Comparison of ENCODE assay signal across 13 cellular contexts in the genomic region with DNA sequence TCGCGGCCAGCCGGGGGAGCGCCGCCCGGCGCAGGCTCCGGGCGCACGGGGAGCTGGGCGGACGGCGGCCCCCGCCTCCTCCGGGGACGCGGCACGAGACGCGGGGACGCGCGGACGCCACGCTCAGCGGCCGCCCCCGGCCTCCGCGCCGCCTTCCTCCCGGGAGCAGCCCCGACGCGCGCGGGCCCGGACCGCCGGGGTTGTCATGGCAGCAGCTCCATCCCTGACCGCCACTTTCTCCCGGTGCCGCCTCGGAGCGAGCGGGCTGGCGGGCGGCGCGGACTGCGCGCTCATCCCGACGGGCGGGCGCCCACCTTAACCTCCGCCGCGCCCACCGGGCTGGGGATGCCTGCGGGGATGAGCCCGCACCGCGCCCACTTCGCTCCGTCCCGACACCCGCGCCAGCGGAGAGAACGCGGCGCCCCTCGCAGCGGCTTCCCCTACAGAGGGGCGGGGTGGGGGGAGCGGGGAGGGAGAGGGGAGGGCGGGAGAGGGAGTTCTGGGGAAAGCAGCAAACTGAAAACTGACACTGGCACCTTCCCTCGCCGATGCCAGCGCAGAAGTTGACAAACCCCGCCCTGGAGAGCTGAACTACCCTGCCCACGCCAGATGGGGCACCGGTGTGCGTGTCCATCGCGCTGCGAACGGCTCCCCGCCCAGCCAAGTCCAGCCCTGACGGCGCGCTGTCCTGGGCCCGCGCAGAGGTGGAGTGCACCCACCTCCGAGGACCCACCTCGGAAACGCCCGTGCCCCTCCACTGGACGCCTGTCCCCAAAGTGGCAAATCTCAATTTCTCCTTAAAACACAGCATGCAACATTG.
DNase-seq lines count a peak whose midpoint lies in the region; ATAC-seq and TF ChIP-seq lines count a peak whose summit lies in the region.
"Had no signal": no experiment of that assay in that cellular context is flagged by ENCODE, and none has a peak within 500 bp of the region (broad histone marks: within the 10 kb centered on the region; RNA-seq: fewer than 3 reads in every experiment).

No MANE protein-coding gene starts in this region.

- peak; percentile 38 to 50 for ATAC-seq in right cardiac atrium
- no peak for ATAC-seq in activated CD4-positive, alpha-beta T cell treated with anti-CD3 and anti-CD28 coated beads for 36 hours
- ATAC-seq: activated CD4-positive, CD25-positive, alpha-beta regulatory T cell treated with anti-CD3 and anti-CD28 coated beads, Interleukin-2, amount 50 U/mL, for 24 hours; GM12878 had no signal

- H3K27ac ChIP-seq in right cardiac atrium (ENCODE audit: low read length): no peak overlapping the region
- no peak overlapping the region for H3K27ac ChIP-seq in Peyer's patch
- H3K27ac ChIP-seq in transverse colon: no peak overlapping the region
- H3K27ac ChIP-seq: adrenal gland had no signal

- H3K9me3 ChIP-seq in NT2/D1 (ENCODE audit: insufficient read depth, low read length) (no peaks in the 10 kb centered on the region), right cardiac atrium (ENCODE audit: control insufficient read depth, low read length) (no peaks in the 10 kb centered on the region), Peyer's patch (no peaks in the 10 kb centered on the region), transverse colon (no peaks in the 10 kb centered on the region)
- H3K9me3 ChIP-seq: adrenal gland had no signal

- no peaks in the 10 kb centered on the region for H3K9me3 Mint-ChIP-seq in activated CD4-positive, alpha-beta T cell treated with anti-CD3 and anti-CD28 coated beads for 36 hours (ENCODE audit: low read depth)
- H3K9me3 Mint-ChIP-seq: stimulated activated naive CD8-positive, alpha-beta T cell treated with anti-CD3 and anti-CD28 coated beads, Interleukin-15, Interleukin-2, amounts not matched to agents 100 ng/mL and 50 ng/mL, for 24 hours had no signal

- peaks cover 2% of the 10 kb centered on the region for H3K4me1 Mint-ChIP-seq in activated CD4-positive, alpha-beta T cell treated with anti-CD3 and anti-CD28 coated beads for 36 hours

- peaks cover 23% of the 10 kb centered on the region for H3K27me3 Mint-ChIP-seq in activated CD4-positive, alpha-beta T cell treated with anti-CD3 and anti-CD28 coated beads for 36 hours

- no peak overlapping the region for H3K4me3 Mint-ChIP-seq in activated CD4-positive, alpha-beta T cell treated with anti-CD3 and anti-CD28 coated beads for 36 hours

- DNase-seq in DMS153 (lab: John Stamatoyannopoulos, UW): peak; percentile 17
- no peak for DNase-seq in DMS153 treated with DMSO at 0.1 percent for 48 hours (lab: John Stamatoyannopoulos, UW; ENCODE audit: unreplicated experiment)
- DNase-seq in NT2/D1 (ENCODE audit: low read depth, low spot score): no peak
- DNase-seq in right cardiac atrium: peak in 1 of 3 donors; percentile 45
- DNase-seq in retinal pigment epithelial cell (ENCODE audit: low read depth): no peak
- no peak for DNase-seq in Peyer's patch
- no peak for DNase-seq in activated CD4-positive, alpha-beta T cell treated with anti-CD3 and anti-CD28 coated beads for 36 hours
- no peak for DNase-seq in transverse colon
- DNase-seq: adrenal gland, NCI-H774 had no signal

- 2% methylated on average over 100 of the region's 100 CpGs for WGBS in right cardiac atrium
- 24% methylated on average over 71 of the region's 100 CpGs; no CpG with 5 or more reads in 1 of the 2 donors for WGBS in transverse colon (ENCODE audit: low coverage in 1 of 2), 2 donors

- intact Hi-C loops in right cardiac atrium (cut with DNase I): loop anchor here in 1 of 4 donors (5.0 to 10.0 kb wide), 3 partner anchors 118 to 1199 kb away; no protein-coding TSS in a partner anchor
- intact Hi-C loops in activated CD4-positive, alpha-beta T cell treated with anti-CD3 and anti-CD28 coated beads for 36 hours (cut with DNase I, micrococcal nuclease): loop anchor here in 1 of 2 experiments (5.0 kb wide), 1 partner anchor 1247 kb away; no protein-coding TSS in a partner anchor
- intact Hi-C loops in transverse colon (cut with DNase I; ENCODE audit: low total_unique reads): no loop called here

- H3K36me3 ChIP-seq in NT2/D1 (ENCODE audit: insufficient read depth, insufficient read length, low read length) (no peaks in the 10 kb centered on the region), Peyer's patch (no peaks in the 10 kb centered on the region), transverse colon (no peaks in the 10 kb centered on the region)
- H3K36me3 ChIP-seq: adrenal gland had no signal

- TF ChIP-seq POLR2A in Peyer's patch (IDR thresholded peaks at IDR 0.05) (no peak), transverse colon (IDR thresholded peaks at IDR 0.05) (no peak)

- H3K4me3 ChIP-seq in NT2/D1 (ENCODE audit: insufficient read length, low read depth): peak overlapping the region; percentile 57
- H3K4me3 ChIP-seq in right cardiac atrium (ENCODE audit: low read length): peak overlapping the region; percentile 59
- H3K4me3 ChIP-seq in retinal pigment epithelial cell (ENCODE audit: low read length): peak overlapping the region; percentile 50
- H3K4me3 ChIP-seq in Peyer's patch: peak overlapping the region in 2 of 4 donors; percentile 39 to 42
- peak overlapping the region in 2 of 4 donors; percentile 8 to 25 for H3K4me3 ChIP-seq in transverse colon
- H3K4me3 ChIP-seq: GM12878 had no signal

- POLR2A ChIA-PET in activated CD4-positive, alpha-beta T cell treated with anti-CD3 and anti-CD28 coated beads for 36 hours (lab: Charles Lee): no interaction called here

- no peak for TF ChIP-seq EP300 in transverse colon (IDR thresholded peaks at IDR 0.05; ENCODE audit: low read depth)

- no peaks in the 10 kb centered on the region for H3K4me1 ChIP-seq in NT2/D1 (ENCODE audit: insufficient read depth, insufficient read length)
- H3K4me1 ChIP-seq in right cardiac atrium (ENCODE audit: control insufficient read depth, insufficient read depth, low read length): peaks cover 2% of the 10 kb centered on the region
- H3K4me1 ChIP-seq in Peyer's patch: peaks cover 0 to 12% (median 0%) of the 10 kb centered on the region in 4 donors
- peaks cover 0 to 4% (median 0%) of the 10 kb centered on the region in 4 donors for H3K4me1 ChIP-seq in transverse colon
- H3K4me1 ChIP-seq: adrenal gland had no signal

- peaks cover 51% of the 10 kb centered on the region for H3K27me3 ChIP-seq in NT2/D1 (ENCODE audit: insufficient read depth, insufficient read length)
- peaks cover 2% of the 10 kb centered on the region for H3K27me3 ChIP-seq in right cardiac atrium (ENCODE audit: control insufficient read depth, insufficient read depth)
- peaks cover 0 to 14% of the 10 kb centered on the region in 2 donors for H3K27me3 ChIP-seq in Peyer's patch
- H3K27me3 ChIP-seq in transverse colon: peaks cover 36% of the 10 kb centered on the region

- H3K9ac ChIP-seq in NT2/D1 (ENCODE audit: insufficient read length, low read depth): peak overlapping the region; percentile 70

- CTCF ChIA-PET in activated CD4-positive, alpha-beta T cell treated with anti-CD3 and anti-CD28 coated beads for 36 hours (lab: Charles Lee): interaction anchor here (0.8 to 1.4 kb wide), 3 partner anchors 8 to 339 kb away, joined by 3 read pairs; no protein-coding TSS in a partner anchor

- TF ChIP-seq CTCF in retinal pigment epithelial cell (conservative IDR thresholded peaks at IDR 0.05; ENCODE audit: low read depth, low read length): no peak
- TF ChIP-seq CTCF in Peyer's patch (IDR thresholded peaks at IDR 0.05): no peak
- TF ChIP-seq CTCF in transverse colon (IDR thresholded peaks at IDR 0.05): no peak

- H3K27ac Mint-ChIP-seq in activated CD4-positive, alpha-beta T cell treated with anti-CD3 and anti-CD28 coated beads for 36 hours: no peak overlapping the region
- H3K27ac Mint-ChIP-seq: stimulated activated naive CD8-positive, alpha-beta T cell treated with anti-CD3 and anti-CD28 coated beads, Interleukin-15, Interleukin-2, amounts not matched to agents 100 ng/mL and 50 ng/mL, for 24 hours had no signal

- no peaks in the 10 kb centered on the region for H3K36me3 Mint-ChIP-seq in activated CD4-positive, alpha-beta T cell treated with anti-CD3 and anti-CD28 coated beads for 36 hours (ENCODE audit: low read depth)

- in situ Hi-C loops in transverse colon (cut with MboI; ENCODE audit: low pct_ligation_motif_present in 1 of 4, low pct_unique_long_range_greater_than_20kb in 1 of 4, low sequenced_read_pairs in 3 of 4): no loop called here
